Comparison of ENCODE assay signal across 8 cellular contexts in the genomic region with DNA sequence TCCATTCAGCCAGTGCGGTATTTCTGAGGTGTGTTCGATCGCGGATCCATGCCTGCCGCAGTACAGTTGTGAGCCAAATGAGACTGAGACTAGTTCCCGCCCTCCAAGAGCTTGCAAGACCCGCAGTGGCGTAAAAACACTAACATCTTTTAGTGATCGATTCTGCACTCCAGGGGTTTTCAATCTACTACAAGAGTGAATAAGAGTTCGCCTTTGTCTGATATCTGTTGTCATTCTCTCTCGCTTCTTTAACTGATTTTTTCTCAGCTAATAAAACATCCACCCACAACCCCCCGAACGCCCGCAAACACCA. TPM values are rescaled to one million over a fixed set of nuclear protein-coding genes. Genes with fewer than 3 reads are reported as not detected.
A peak's percentile ranks its signal among the peaks of the same experiment; 100 is the strongest.
DNase-seq lines count a peak whose midpoint lies in the region; FAIRE-seq and TF ChIP-seq lines count a peak whose summit lies in the region.

No MANE protein-coding gene starts in this region.

- H3K56ac ChIP-seq in H1 (replicated peaks; ENCODE audit: insufficient read length, low read depth, low read length), result peak overlapping the region; percentile 5

- H3K9ac ChIP-seq in H1 (replicated peaks in 1 of 4; ENCODE audit: extremely low read depth in 1 of 4, low read depth in 3 of 4, low read length in 3 of 4), result peak overlapping the region; percentile 64 to 98 (median 82); a peak in 4 of 7 replicates

- H3K27me3 Mint-ChIP-seq in nephron progenitor cell (ENCODE audit: low read depth, poor library complexity), result peaks cover 4% of the 10 kb centered on the region

- H3K23ac ChIP-seq in H1 (ENCODE audit: insufficient read length), result no peak overlapping the region

- H4K91ac ChIP-seq in H1 (replicated peaks; ENCODE audit: insufficient read length, low read length), result no peak overlapping the region

- peaks cover 4 to 27% (median 23%) of the 10 kb centered on the region in 4 experiments for H3K4me1 ChIP-seq in H1 (replicated peaks in 1 of 4; ENCODE audit: control insufficient read depth in 3 of 4, insufficient read depth in 4 of 4, low read length in 3 of 4)

- no peak overlapping the region for H3K18ac ChIP-seq in H1 (ENCODE audit: extremely low read depth, low read length)

- no peak overlapping the region for H2BK20ac ChIP-seq in H1 (ENCODE audit: low read length)

- H3K79me1 ChIP-seq in H1 (ENCODE audit: low read depth, low read length), result peaks cover 2% of the 10 kb centered on the region

- TF ChIP-seq CTCF in LNCaP clone FGC (IDR thresholded peaks at IDR 0.05; ENCODE audit: control insufficient read depth, extremely low read depth, insufficient read depth), result no peak
- TF ChIP-seq CTCF in H1 (IDR thresholded peaks at IDR 0.05; ENCODE audit: control extremely low read depth in 1 of 3, insufficient read depth in 1 of 3, low read depth in 1 of 3, low read length in 3 of 3), result no peak
- TF ChIP-seq CTCF in nephron progenitor cell (IDR thresholded peaks at IDR 0.05), result no peak
- TF ChIP-seq CTCF in lower leg skin (IDR thresholded peaks at IDR 0.05), result no peak

- no peak overlapping the region for H4K8ac ChIP-seq in H1 (ENCODE audit: extremely low read depth, insufficient read depth, low read length)

- no peak overlapping the region for H2BK120ac ChIP-seq in H1 (replicated peaks; ENCODE audit: low read depth, low read length)

- 23% methylated on average over 14 of the region's 14 CpGs; no CpG with 5 or more reads in 1 of the 2 experiments for WGBS in H1 (ENCODE audit: extremely low coverage in 1 of 2, insufficient coverage in 1 of 2, insufficient read length in 1 of 2, insufficient replicate concordance in 2 of 2, low coverage in 1 of 2, low lambda C conversion rate in 2 of 2, missing lambda C conversion rate in 1 of 2), 2 experiments
- WGBS in lower leg skin, 2 donors, result 1% methylated on average over 14 of the region's 14 CpGs

- H2AK5ac ChIP-seq in H1 (ENCODE audit: low read depth, low read length), result no peak overlapping the region

- peak overlapping the region; percentile 98 for H3K4me3 Mint-ChIP-seq in nephron progenitor cell

- POLR2A ChIA-PET in H1 (lab: Charles Lee; ENCODE audit: partially characterized antibody), result interaction anchor here (0.7 to 5.0 kb wide), 34 partner anchors 8 to 448 kb away, joined by 3 to 49 read pairs (median 6); a partner anchor contains a TSS

- no peak for TF ChIP-seq EP300 in H1 (IDR thresholded peaks at IDR 0.05; ENCODE audit: borderline replicate concordance in 1 of 2, low read depth in 2 of 2, low read length in 2 of 2)

- CTCF ChIA-PET in H1 (lab: Charles Lee; ENCODE audit: partially characterized antibody), result interaction anchor here (0.6 to 4.1 kb wide), 14 partner anchors 9 to 438 kb away, joined by 3 to 19 read pairs (median 4); no protein-coding TSS in a partner anchor

- peaks cover 28 to 37% (median 32%) of the 10 kb centered on the region in 4 experiments for H3K36me3 ChIP-seq in H1 (ENCODE audit: control insufficient read depth in 2 of 4, insufficient read depth in 4 of 4, low read length in 3 of 4)

- peaks cover 1 to 9% of the 10 kb centered on the region in 2 experiments for H4K20me1 ChIP-seq in H1 (replicated peaks in 1 of 2; ENCODE audit: control insufficient read depth in 1 of 2, insufficient read depth in 2 of 2, low read length in 2 of 2)

- no peak overlapping the region for H2BK12ac ChIP-seq in H1 (ENCODE audit: low read depth, low read length)

- H4K5ac ChIP-seq in H1 (ENCODE audit: insufficient read length, low read depth, low read length), result peak overlapping the region; percentile 65

- no peak for TF ChIP-seq RAD21 in H1 (IDR thresholded peaks at IDR 0.05 in 1 of 2, conservative IDR thresholded peaks at IDR 0.05 in 1 of 2; ENCODE audit: low read depth in 2 of 2, low read length in 2 of 2)

- no peaks in the 10 kb centered on the region for H3K9me3 Mint-ChIP-seq in nephron progenitor cell

- H3K4me2 ChIP-seq in H1 (ENCODE audit: insufficient read depth in 1 of 2, low read depth in 2 of 2, low read length in 2 of 2), result peak overlapping the region; percentile 87 to 92

- H3K4me3 ChIP-seq in LNCaP clone FGC (ENCODE audit: low read depth, low read length), result peak overlapping the region; percentile 92
- peak overlapping the region; percentile 85 to 96 (median 92); a peak in 7 of 8 replicates for H3K4me3 ChIP-seq in H1 (ENCODE audit: extremely low read depth in 1 of 4, insufficient read depth in 2 of 4, low read depth in 3 of 4, low read length in 4 of 4)
- H3K4me3 ChIP-seq in lower leg skin (ENCODE audit: low read depth, poor library complexity, severe bottlenecking), result no peak overlapping the region

- H2BK5ac ChIP-seq in H1 (ENCODE audit: low read depth, low read length), result no peak overlapping the region; the same call in 1 of the 2 replicates

- H2BK15ac ChIP-seq in H1 (ENCODE audit: low read length), result no peak overlapping the region

- peaks cover 11% of the 10 kb centered on the region for H3K23me2 ChIP-seq in H1 (ENCODE audit: low read depth, low read length)

- H3K4ac ChIP-seq in H1 (replicated peaks; ENCODE audit: insufficient read length, low read depth, low read length), result no peak overlapping the region

- DNase-seq in NCI-H1436 (lab: John Stamatoyannopoulos, UW) (peak; percentile 76), NCI-H1436 treated with DMSO at 0.1 percent for 48 hours (lab: John Stamatoyannopoulos, UW) (no peak), LNCaP clone FGC (ENCODE audit: low read depth) (no peak), H1 (ENCODE audit: low read depth in 1 of 2, low spot score in 2 of 2) (no peak), nephron progenitor cell (no peak), HT-29 (ENCODE audit: low spot score) (no peak), lower leg skin (ENCODE audit: low spot score in 2 of 2) (no peak)
- DNase-seq in activated CD4-positive, CD25-positive, alpha-beta regulatory T cell treated with anti-CD3 and anti-CD28 coated beads, Interleukin-2, amount 50 U/mL, for 72 hours, result no peak

- TF ChIP-seq POLR2A in H1 (IDR thresholded peaks at IDR 0.05; ENCODE audit: control extremely low read depth in 1 of 2, low read depth in 2 of 2, low read length in 2 of 2) (no peak), lower leg skin (IDR thresholded peaks at IDR 0.05) (no peak)

- peak overlapping the region; percentile 99; the same call in 1 of the 2 replicates for H3K27ac ChIP-seq in H1 (ENCODE audit: low read depth, low read length)

- FAIRE-seq in H1 (lab: Jason Lieb, UNC), result no peak

- peaks cover 66% of the 10 kb centered on the region for H3K4me1 Mint-ChIP-seq in nephron progenitor cell

- H3K79me2 ChIP-seq in H1 (ENCODE audit: control insufficient read depth in 1 of 2, insufficient read depth in 2 of 2, low read length in 2 of 2), result peaks cover 7 to 45% of the 10 kb centered on the region in 2 experiments

- H3K27me3 ChIP-seq in H1 (replicated peaks in 1 of 4; ENCODE audit: control insufficient read depth in 3 of 4, extremely low read depth in 1 of 4, insufficient read depth in 3 of 4, low read length in 3 of 4), result no peaks in the 10 kb centered on the region

- intact Hi-C loops in lower leg skin (cut with DNase I; ENCODE audit: low total_unique reads), result no loop called here

- no peaks in the 10 kb centered on the region for H3K9me3 ChIP-seq in H1 (ENCODE audit: insufficient read depth in 2 of 2, low read depth in 1 of 2, low read length in 1 of 2)

- peaks cover 35% of the 10 kb centered on the region for H3K36me3 Mint-ChIP-seq in nephron progenitor cell (ENCODE audit: low read depth)

- H3K27ac Mint-ChIP-seq in nephron progenitor cell, result peak overlapping the region; percentile 100

- H2AFZ ChIP-seq in H1 (ENCODE audit: low read length), result no peak overlapping the region

- no peak overlapping the region for H3K14ac ChIP-seq in H1 (ENCODE audit: insufficient read length)

RNA-seq across cellular contexts. Expression of a gene that starts 0.5 kb away (rescaled TPM):
- total RNA-seq in H1 (2021; fragmentation: NEBNext Ultra II Directional; extraction: Animal tissue kit (Norgen Biotek cat#: 25700)), result 2,182 and 2,219 TPM in 2 replicates
- 1,992 and 2,108 TPM in 2 replicates for polyA plus RNA-seq in H1 (2011; rRNA removed)
- 3,481 TPM for polyA plus RNA-seq in H1 (2011; cell fraction: cytosol; rRNA removed)
- 2,043 TPM for polyA plus RNA-seq in H1 (2011; cell fraction: nucleus; rRNA removed)
- polyA plus RNA-seq in H1 (2012, experiment 1 of 2), result 1,394 to 2,903 TPM (median 2,742 TPM) in 4 replicates
- polyA plus RNA-seq in H1 (2012, experiment 2 of 2), result 1,232 TPM
- polyA plus RNA-seq in H1 (2013, experiment 1 of 2), result 2,492 TPM
- 2,408 TPM for polyA plus RNA-seq in H1 (2013, experiment 2 of 2)
- 605 and 718 TPM in 2 replicates for polyA minus RNA-seq in H1 (2011; rRNA and poly(A)+ RNA removed)
- polyA minus RNA-seq in H1 (2011; cell fraction: cytosol; rRNA and poly(A)+ RNA removed), result 697 TPM
- polyA minus RNA-seq in H1 (2011; cell fraction: nucleus; rRNA and poly(A)+ RNA removed), result 464 TPM
- 2,436 and 2,711 TPM in 2 replicates for total RNA-seq in HT-29 (2014; rRNA removed; shearing (Covaris generic))
- total RNA-seq in lower leg skin, result 1,000 to 10,000 TPM; 3,050 to 5,448 (median 3,578) TPM

RNA-seq across cellular contexts. Expression of a gene that starts 2.2 kb away (rescaled TPM):
- total RNA-seq in H1 (2021; fragmentation: NEBNext Ultra II Directional; extraction: Animal tissue kit (Norgen Biotek cat#: 25700)), result 15.1 and 17.8 TPM in 2 replicates
- 7.2 and 10.6 TPM in 2 replicates for polyA plus RNA-seq in H1 (2011; rRNA removed)
- polyA plus RNA-seq in H1 (2011; cell fraction: cytosol; rRNA removed), result 7.7 TPM
- polyA plus RNA-seq in H1 (2011; cell fraction: nucleus; rRNA removed), result 43.5 TPM
- 11.9 to 16.4 TPM (median 14.1 TPM) in 4 replicates for polyA plus RNA-seq in H1 (2012, experiment 1 of 2)
- polyA plus RNA-seq in H1 (2012, experiment 2 of 2), result 12.9 TPM
- 7.2 TPM for polyA plus RNA-seq in H1 (2013, experiment 1 of 2)
- 7.1 TPM for polyA plus RNA-seq in H1 (2013, experiment 2 of 2)
- polyA minus RNA-seq in H1 (2011; rRNA and poly(A)+ RNA removed), result 15.8 and 25.4 TPM in 2 replicates
- polyA minus RNA-seq in H1 (2011; cell fraction: cytosol; rRNA and poly(A)+ RNA removed), result 8.0 TPM
- 18.6 TPM for polyA minus RNA-seq in H1 (2011; cell fraction: nucleus; rRNA and poly(A)+ RNA removed)
- total RNA-seq in HT-29 (2014; rRNA removed; shearing (Covaris generic)), result 3.5 and 6.5 TPM in 2 replicates
- total RNA-seq in lower leg skin, result 10 to 100 TPM in 2 of 4 donors, 1 to 10 TPM in 2; 5.7 to 13.1 (median 11.2) TPM

RNA-seq across cellular contexts. Expression of a gene that starts 26.1 kb away (rescaled TPM):
- 5.4 and 6.0 TPM in 2 replicates for total RNA-seq in H1 (2021; fragmentation: NEBNext Ultra II Directional; extraction: Animal tissue kit (Norgen Biotek cat#: 25700))
- 1.5 and 2.5 TPM in 2 replicates for polyA plus RNA-seq in H1 (2011; rRNA removed)
- polyA plus RNA-seq in H1 (2011; cell fraction: cytosol; rRNA removed), result 1.7 TPM
- 3.9 TPM for polyA plus RNA-seq in H1 (2011; cell fraction: nucleus; rRNA removed)
- polyA plus RNA-seq in H1 (2012, experiment 1 of 2), result 4.2 to 6.3 TPM (median 5.2 TPM) in 4 replicates
- 5.2 TPM for polyA plus RNA-seq in H1 (2012, experiment 2 of 2)
- polyA plus RNA-seq in H1 (2013, experiment 1 of 2), result 4.3 TPM
- 4.7 TPM for polyA plus RNA-seq in H1 (2013, experiment 2 of 2)
- polyA minus RNA-seq in H1 (2011; rRNA and poly(A)+ RNA removed), result 1.2 and 1.7 TPM in 2 replicates
- 1.5 TPM for polyA minus RNA-seq in H1 (2011; cell fraction: cytosol; rRNA and poly(A)+ RNA removed)
- 1.1 TPM for polyA minus RNA-seq in H1 (2011; cell fraction: nucleus; rRNA and poly(A)+ RNA removed)
- 0.28 TPM in 1 of 2 replicates, not detected in the other for total RNA-seq in HT-29 (2014; rRNA removed; shearing (Covaris generic))
- total RNA-seq in lower leg skin, result 10 to 100 TPM in 2 of 4 donors, 1 to 10 TPM in 2; 2.3 to 35.6 (median 10.8) TPM

RNA-seq across cellular contexts. Expression of a gene that starts 33.7 kb away (rescaled TPM):
- not detected in 2 replicates for total RNA-seq in H1 (2021; fragmentation: NEBNext Ultra II Directional; extraction: Animal tissue kit (Norgen Biotek cat#: 25700))
- not detected in 2 replicates for polyA plus RNA-seq in H1 (2011; rRNA removed)
- not detected for polyA plus RNA-seq in H1 (2011; cell fraction: cytosol; rRNA removed)
- polyA plus RNA-seq in H1 (2011; cell fraction: nucleus; rRNA removed), result not detected
- polyA plus RNA-seq in H1 (2012, experiment 1 of 2), result 0.10 TPM in 1 of 4 replicates, not detected in the others
- not detected for polyA plus RNA-seq in H1 (2012, experiment 2 of 2)
- polyA plus RNA-seq in H1 (2013, experiment 1 of 2), result not detected
- not detected for polyA plus RNA-seq in H1 (2013, experiment 2 of 2)
- 0.06 TPM in 1 of 2 replicates, not detected in the other for polyA minus RNA-seq in H1 (2011; rRNA and poly(A)+ RNA removed)
- not detected for polyA minus RNA-seq in H1 (2011; cell fraction: cytosol; rRNA and poly(A)+ RNA removed)
- polyA minus RNA-seq in H1 (2011; cell fraction: nucleus; rRNA and poly(A)+ RNA removed), result not detected
- not detected in 2 replicates for total RNA-seq in HT-29 (2014; rRNA removed; shearing (Covaris generic))
- not detected for total RNA-seq in lower leg skin

RNA-seq across cellular contexts. Expression of a gene that starts 48.2 kb away (rescaled TPM):
- total RNA-seq in H1 (2021; fragmentation: NEBNext Ultra II Directional; extraction: Animal tissue kit (Norgen Biotek cat#: 25700)), result 3.4 and 4.1 TPM in 2 replicates
- polyA plus RNA-seq in H1 (2011; rRNA removed), result 14.6 and 17.9 TPM in 2 replicates
- 16.1 TPM for polyA plus RNA-seq in H1 (2011; cell fraction: cytosol; rRNA removed)
- polyA plus RNA-seq in H1 (2011; cell fraction: nucleus; rRNA removed), result 69.7 TPM
- polyA plus RNA-seq in H1 (2012, experiment 1 of 2), result 6.9 to 10.0 TPM (median 8.1 TPM) in 4 replicates
- polyA plus RNA-seq in H1 (2012, experiment 2 of 2), result 2.6 TPM
- 1.7 TPM for polyA plus RNA-seq in H1 (2013, experiment 1 of 2)
- 1.6 TPM for polyA plus RNA-seq in H1 (2013, experiment 2 of 2)
- 18.7 and 21.7 TPM in 2 replicates for polyA minus RNA-seq in H1 (2011; rRNA and poly(A)+ RNA removed)
- 9.2 TPM for polyA minus RNA-seq in H1 (2011; cell fraction: cytosol; rRNA and poly(A)+ RNA removed)
- polyA minus RNA-seq in H1 (2011; cell fraction: nucleus; rRNA and poly(A)+ RNA removed), result 16.2 TPM
- total RNA-seq in HT-29 (2014; rRNA removed; shearing (Covaris generic)), result not detected in 2 replicates
- total RNA-seq in lower leg skin, result 1 to 10 TPM; 2.7 to 8.1 (median 5.2) TPM
